In genomic region chr2:226575928-226576327, GRCh38 we compare ENCODE assay signal across 22 cellular contexts.
"Had no signal": no experiment of that assay in that cellular context is flagged by ENCODE, and none has a peak within 500 bp of the region (broad histone marks: within the 10 kb centered on the region; RNA-seq: fewer than 3 reads in every experiment).

No MANE protein-coding gene starts in this region.

- H3K4me1 Mint-ChIP-seq: activated naive CD4-positive, alpha-beta T cell treated with anti-CD3 and anti-CD28 coated beads, Interleukin-2, amount 10 ng/mL, durations not matched to agents 7 days and 5 days had no signal

- DNase-seq: activated CD4-positive, alpha-beta memory T cell treated with anti-CD3 and anti-CD28 coated beads for 36 hours; activated CD4-positive, alpha-beta T cell treated with anti-CD3 and anti-CD28 coated beads for 48 hours; activated effector memory CD4-positive, alpha-beta T cell treated with anti-CD3 and anti-CD28 coated beads, Interleukin-2, amount 50 U/mL, for 16 hours; activated naive CD4-positive, alpha-beta T cell treated with anti-CD3 and anti-CD28 coated beads, Interleukin-2, amount 10 ng/mL, durations not matched to agents 7 days and 5 days; activated T-cell treated with anti-CD3 and anti-CD28 coated beads, Interleukin-2, amount 50 U/mL, for 48 hours; amygdala; endodermal cell; foreskin keratinocyte; kidney; left lung; naive thymus-derived CD4-positive, alpha-beta T cell; sigmoid colon; spleen; stimulated activated CD4-positive, alpha-beta T cell treated with anti-CD3 and anti-CD28 coated beads, Interleukin-4, amount 100 ng/mL, for 1 hour; stimulated activated naive CD4-positive, alpha-beta T cell; T-helper 2 cell; testis had no signal

- H3K27me3 ChIP-seq: foreskin keratinocyte, left lung, sigmoid colon, spleen, testis had no signal

- ATAC-seq: foreskin keratinocyte; left lung; naive thymus-derived CD4-positive, alpha-beta T cell had no signal

- H3K27me3 Mint-ChIP-seq: activated CD4-positive, alpha-beta memory T cell treated with anti-CD3 and anti-CD28 coated beads for 36 hours; activated naive CD4-positive, alpha-beta T cell treated with anti-CD3 and anti-CD28 coated beads, Interleukin-2, amount 10 ng/mL, durations not matched to agents 7 days and 5 days; type B pancreatic cell had no signal

- H3K4me3 ChIP-seq: coronary artery, left lung, lung, sigmoid colon, spleen, testis had no signal

- H3K4me3 Mint-ChIP-seq: activated CD4-positive, alpha-beta memory T cell treated with anti-CD3 and anti-CD28 coated beads for 36 hours; activated naive CD4-positive, alpha-beta T cell treated with anti-CD3 and anti-CD28 coated beads, Interleukin-2, amount 10 ng/mL, durations not matched to agents 7 days and 5 days; endodermal cell; naive thymus-derived CD4-positive, alpha-beta T cell; neural crest cell; type B pancreatic cell had no signal

- H3K27ac ChIP-seq: coronary artery, epithelial cell of prostate, foreskin keratinocyte, left lung, sigmoid colon, spleen, testis had no signal

- H3K4me1 ChIP-seq: spleen, testis had no signal

- H3K27ac Mint-ChIP-seq: activated CD4-positive, alpha-beta memory T cell treated with anti-CD3 and anti-CD28 coated beads for 36 hours; activated naive CD4-positive, alpha-beta T cell treated with anti-CD3 and anti-CD28 coated beads, Interleukin-2, amount 10 ng/mL, durations not matched to agents 7 days and 5 days; endodermal cell; naive thymus-derived CD4-positive, alpha-beta T cell; type B pancreatic cell had no signal

- H3K36me3 Mint-ChIP-seq: activated CD4-positive, alpha-beta memory T cell treated with anti-CD3 and anti-CD28 coated beads for 36 hours; activated naive CD4-positive, alpha-beta T cell treated with anti-CD3 and anti-CD28 coated beads, Interleukin-2, amount 10 ng/mL, durations not matched to agents 7 days and 5 days; naive thymus-derived CD4-positive, alpha-beta T cell; type B pancreatic cell had no signal

- H3K9me3 ChIP-seq: left lung, sigmoid colon, spleen, testis had no signal

- H3K9me3 Mint-ChIP-seq: activated CD4-positive, alpha-beta memory T cell treated with anti-CD3 and anti-CD28 coated beads for 36 hours; activated naive CD4-positive, alpha-beta T cell treated with anti-CD3 and anti-CD28 coated beads, Interleukin-2, amount 10 ng/mL, durations not matched to agents 7 days and 5 days; endodermal cell; type B pancreatic cell had no signal

- H3K36me3 ChIP-seq: left lung, sigmoid colon, spleen had no signal
